Comparison of ENCODE assay signal across 13 cellular contexts in the genomic region with DNA sequence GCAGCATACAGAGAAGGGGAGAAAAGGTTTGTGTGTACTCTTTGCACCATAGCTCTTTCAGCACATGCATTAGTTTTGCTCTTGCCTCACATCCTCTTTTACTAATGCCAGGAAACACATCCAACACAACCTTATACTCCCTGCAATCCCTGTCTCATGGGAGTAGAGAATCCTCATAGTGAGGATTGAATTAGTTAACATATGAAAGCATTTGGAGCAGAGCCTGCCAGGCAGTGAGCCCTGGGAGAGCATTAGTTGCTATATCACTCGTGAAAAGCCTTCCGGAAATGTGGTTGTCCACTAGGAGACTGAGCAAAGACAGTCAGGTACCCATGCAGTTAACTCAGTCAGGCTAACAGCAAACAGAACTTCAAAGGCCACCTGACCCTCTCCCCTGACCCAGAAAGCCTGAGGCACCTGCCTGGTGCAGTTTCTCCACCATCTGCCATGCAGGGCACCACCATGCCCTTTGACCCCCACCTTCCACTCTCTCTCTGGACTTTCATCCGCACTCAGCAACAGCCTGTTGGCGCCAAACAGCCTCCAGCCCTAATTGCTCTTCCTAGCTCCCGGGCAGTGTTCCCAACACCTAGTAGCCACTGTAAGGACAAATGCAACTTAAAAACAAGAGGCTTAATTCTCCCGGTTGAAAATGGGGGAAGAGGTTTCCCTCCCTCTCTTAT. TPM values are rescaled to one million over a fixed set of nuclear protein-coding genes. Genes with fewer than 3 reads are reported as not detected.
DNase-seq lines count a peak whose midpoint lies in the region; ATAC-seq and TF ChIP-seq lines count a peak whose summit lies in the region.
"Had no signal": no experiment of that assay in that cellular context is flagged by ENCODE, and none has a peak within 500 bp of the region (broad histone marks: within the 10 kb centered on the region; RNA-seq: fewer than 3 reads in every experiment).

No MANE protein-coding gene starts in this region.

- no peak overlapping the region for H3K4me3 Mint-ChIP-seq in endodermal cell
- H3K4me3 Mint-ChIP-seq: activated T-cell treated with anti-CD3 and anti-CD28 coated beads, Interleukin-2, amount 50 U/mL, for 72 hours had no signal

- no peaks in the 10 kb centered on the region for H3K27me3 ChIP-seq in endodermal cell (ENCODE audit: control insufficient read depth, insufficient read depth, low read length, poor library complexity, severe bottlenecking)
- H3K27me3 ChIP-seq: ascending aorta, tibial nerve had no signal

- no peaks in the 10 kb centered on the region for H3K9me3 Mint-ChIP-seq in endodermal cell
- H3K9me3 Mint-ChIP-seq: activated T-cell treated with anti-CD3 and anti-CD28 coated beads, Interleukin-2, amount 50 U/mL, for 72 hours had no signal

- H3K4me1 ChIP-seq in endodermal cell (ENCODE audit: control insufficient read depth, insufficient read depth, low read length): no peaks in the 10 kb centered on the region

- DNase-seq in AG09309 (ENCODE audit: low read depth) (peak; percentile 4), NCI-H2196 treated with DMSO at 0.1 percent for 48 hours (lab: John Stamatoyannopoulos, UW; ENCODE audit: unreplicated experiment) (peak; percentile 92), endodermal cell (peak; percentile 54), midbrain (lab: John Stamatoyannopoulos, UW) (peak; percentile 52), RPMI8226 (no peak)
- DNase-seq: activated T-cell treated with anti-CD3 and anti-CD28 coated beads, Interleukin-2, amount 50 U/mL, for 72 hours; DND-41 had no signal

- peak overlapping the region; percentile 54 for H3K27ac Mint-ChIP-seq in endodermal cell
- H3K27ac Mint-ChIP-seq: activated T-cell treated with anti-CD3 and anti-CD28 coated beads, Interleukin-2, amount 50 U/mL, for 72 hours had no signal

- peaks cover 9% of the 10 kb centered on the region for H3K4me1 Mint-ChIP-seq in endodermal cell

- H3K4me3 ChIP-seq in AG09309 (ENCODE audit: control insufficient read depth, low read depth, low read length) (no peak overlapping the region), endodermal cell (ENCODE audit: low read length) (no peak overlapping the region)
- H3K4me3 ChIP-seq: ascending aorta, tibial nerve had no signal

- H3K9me3 ChIP-seq in endodermal cell (ENCODE audit: control insufficient read depth, low read length): no peaks in the 10 kb centered on the region
- H3K9me3 ChIP-seq: ascending aorta, tibial nerve had no signal

- ATAC-seq in GM21529 (IDR thresholded peaks at IDR 0.05; ENCODE audit: unreplicated experiment): no peak
- no peak for ATAC-seq in HG03521 (IDR thresholded peaks at IDR 0.05; ENCODE audit: unreplicated experiment)
- ATAC-seq in HG02678 (IDR thresholded peaks at IDR 0.05; ENCODE audit: unreplicated experiment): no peak
- ATAC-seq: activated T-cell treated with anti-CD3 and anti-CD28 coated beads, Interleukin-2, amount 50 U/mL, for 72 hours had no signal

- H3K36me3 ChIP-seq in endodermal cell (ENCODE audit: control insufficient read depth, insufficient read depth, low read length): no peaks in the 10 kb centered on the region
- H3K36me3 ChIP-seq: ascending aorta, tibial nerve had no signal

- H3K36me3 Mint-ChIP-seq in endodermal cell (ENCODE audit: low read depth): no peaks in the 10 kb centered on the region

- no peak overlapping the region for H3K9ac ChIP-seq in endodermal cell (ENCODE audit: extremely low read depth, low read length, poor library complexity, severe bottlenecking)

- no peak for TF ChIP-seq CTCF in AG09309 (IDR thresholded peaks at IDR 0.05; ENCODE audit: control insufficient read depth, insufficient read depth, low read depth, low read length, missing control alignments)
- TF ChIP-seq CTCF in endodermal cell (conservative IDR thresholded peaks at IDR 0.05): no peak

- 40 to 58% methylated on average over 2 to 6 of the region's 6 CpGs for WGBS in endodermal cell (ENCODE audit: insufficient coverage in 1 of 2, insufficient read length in 1 of 2), 2 experiments

- H3K27ac ChIP-seq in endodermal cell (ENCODE audit: low read depth, low read length): no peak overlapping the region
- H3K27ac ChIP-seq: ascending aorta, tibial nerve, VCaP had no signal

- H3K27me3 Mint-ChIP-seq in endodermal cell (ENCODE audit: insufficient read depth): no peaks in the 10 kb centered on the region

RNA-seq across cellular contexts. Expression of a gene that starts 14.9 kb away (rescaled TPM):
- not detected for total RNA-seq in endodermal cell
- 0.82 TPM for polyA plus RNA-seq in endodermal cell (2013, experiment 1 of 2)
- polyA plus RNA-seq in endodermal cell (2013, experiment 2 of 2): 0.21 TPM
- total RNA-seq: activated T-cell treated with anti-CD3 and anti-CD28 coated beads, Interleukin-2, amount 50 U/mL, for 72 hours had no signal

RNA-seq across cellular contexts. Expression of a gene that starts 18.3 kb away (rescaled TPM):
- 1 to 10 TPM; 1.1 TPM for total RNA-seq in endodermal cell
- polyA plus RNA-seq in endodermal cell (2013, experiment 1 of 2): 0.93 TPM
- polyA plus RNA-seq in endodermal cell (2013, experiment 2 of 2): 0.33 TPM
- total RNA-seq: activated T-cell treated with anti-CD3 and anti-CD28 coated beads, Interleukin-2, amount 50 U/mL, for 72 hours; ascending aorta had no signal
